ENCODE assay signal across 9 cellular contexts in the genomic region with DNA sequence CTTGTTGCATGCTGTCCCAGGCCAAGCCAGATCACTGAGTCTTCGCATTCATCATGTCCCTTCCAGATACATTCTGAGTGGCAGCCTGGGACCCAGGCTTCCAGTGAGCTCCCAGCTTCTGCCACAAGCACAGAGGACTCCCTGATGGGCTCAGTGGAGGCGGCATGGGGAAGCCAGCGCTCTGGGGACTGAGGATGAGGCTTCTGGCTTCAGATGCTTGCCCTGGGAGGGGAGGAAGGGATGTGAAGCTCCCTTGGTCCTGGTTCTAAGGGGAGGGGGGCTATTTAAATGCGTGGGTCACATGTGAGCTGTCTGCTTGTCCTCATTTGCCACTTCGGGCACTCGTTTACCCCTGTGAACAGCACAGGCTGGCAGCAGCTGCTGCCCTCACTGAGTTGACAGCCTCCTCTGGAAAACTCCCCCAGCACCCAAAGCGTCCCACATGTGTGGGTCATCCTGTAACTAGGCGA.
A peak's percentile ranks its signal among the peaks of the same experiment; 100 is the strongest.
DNase-seq lines count a peak whose midpoint lies in the region; ATAC-seq, FAIRE-seq and TF ChIP-seq lines count a peak whose summit lies in the region.
"Had no signal": no experiment of that assay in that cellular context is flagged by ENCODE, and none has a peak within 500 bp of the region (broad histone marks: within the 10 kb centered on the region; RNA-seq: fewer than 3 reads in every experiment).

No MANE protein-coding gene starts in this region.

- H3K4me3 Mint-ChIP-seq in activated CD4-positive, alpha-beta T cell treated with anti-CD3 and anti-CD28 coated beads, Interleukin-2, amount 10 ng/mL, durations not matched to agents 24 days and 14 days, result peak overlapping the region; percentile 76
- peak overlapping the region; percentile 56 for H3K4me3 Mint-ChIP-seq in activated T-cell treated with anti-CD3 and anti-CD28 coated beads, Interleukin-2, amount 50 U/mL, for 4 hours

- peaks cover 6% of the 10 kb centered on the region for H3K36me3 Mint-ChIP-seq in activated CD4-positive, alpha-beta T cell treated with anti-CD3 and anti-CD28 coated beads, Interleukin-2, amount 10 ng/mL, durations not matched to agents 24 days and 14 days (ENCODE audit: low read depth)
- H3K36me3 Mint-ChIP-seq in activated T-cell treated with anti-CD3 and anti-CD28 coated beads, Interleukin-2, amount 50 U/mL, for 4 hours (ENCODE audit: insufficient read depth), result peaks cover 3% of the 10 kb centered on the region

- peaks cover 6 to 41% (median 35%) of the 10 kb centered on the region in 4 donors for H3K4me1 ChIP-seq in esophagus muscularis mucosa

- DNase-seq in activated CD4-positive, alpha-beta T cell treated with anti-CD3 and anti-CD28 coated beads, Interleukin-2, amount 10 ng/mL, durations not matched to agents 24 days and 14 days, result no peak
- DNase-seq in activated CD4-positive, alpha-beta T cell treated with anti-CD3 and anti-CD28 coated beads for 1 hour, result no peak
- no peak for DNase-seq in activated T-cell treated with anti-CD3 and anti-CD28 coated beads, Interleukin-2, amount 50 U/mL, for 4 hours
- no peak for DNase-seq in esophagus muscularis mucosa (ENCODE audit: extremely low spot score)
- DNase-seq in H4 (ENCODE audit: low spot score), result no peak
- DNase-seq in D721Med (ENCODE audit: insufficient read length, low spot score), result no peak

- no peaks in the 10 kb centered on the region for H3K9me3 Mint-ChIP-seq in activated CD4-positive, alpha-beta T cell treated with anti-CD3 and anti-CD28 coated beads, Interleukin-2, amount 10 ng/mL, durations not matched to agents 24 days and 14 days
- no peaks in the 10 kb centered on the region for H3K9me3 Mint-ChIP-seq in activated T-cell treated with anti-CD3 and anti-CD28 coated beads, Interleukin-2, amount 50 U/mL, for 4 hours

- peak; percentile 25 for ATAC-seq in HG03095 (IDR thresholded peaks at IDR 0.05; ENCODE audit: unreplicated experiment)
- peak; percentile 42 to 46 for ATAC-seq in activated T-cell treated with anti-CD3 and anti-CD28 coated beads, Interleukin-2, amount 50 U/mL, for 4 hours

- FAIRE-seq in D721Med (lab: Jason Lieb, UNC), result no peak

- peak overlapping the region in 20 of 21 experiments; percentile 37 to 89 (median 66) for H3K27ac ChIP-seq in skin epidermis
- H3K27ac ChIP-seq in esophagus muscularis mucosa (replicated peaks in 1 of 4), result peak overlapping the region in 1 of 4 donors; percentile 4
- H3K27ac ChIP-seq: thoracic aorta had no signal

- peaks cover 0 to 11% (median 0%) of the 10 kb centered on the region in 4 donors for H3K36me3 ChIP-seq in esophagus muscularis mucosa
- H3K36me3 ChIP-seq: thoracic aorta had no signal

- no peak for TF ChIP-seq EP300 in esophagus muscularis mucosa (IDR thresholded peaks at IDR 0.05)

- H3K9me3 ChIP-seq in esophagus muscularis mucosa, result no peaks in the 10 kb centered on the region
- H3K9me3 ChIP-seq: thoracic aorta had no signal

- no peak for TF ChIP-seq CTCF in esophagus muscularis mucosa (IDR thresholded peaks at IDR 0.05)
- no peak for TF ChIP-seq CTCF in D721Med (IDR thresholded peaks at IDR 0.05; ENCODE audit: insufficient read depth, missing control alignments)

- H3K4me3 ChIP-seq in skin epidermis, result no peak overlapping the region
- H3K4me3 ChIP-seq in esophagus muscularis mucosa, result no peak overlapping the region
- H3K4me3 ChIP-seq: thoracic aorta had no signal

- peak overlapping the region; percentile 89 for H3K27ac Mint-ChIP-seq in activated CD4-positive, alpha-beta T cell treated with anti-CD3 and anti-CD28 coated beads, Interleukin-2, amount 10 ng/mL, durations not matched to agents 24 days and 14 days

- H3K27me3 ChIP-seq in esophagus muscularis mucosa, result no peaks in the 10 kb centered on the region

- 85% methylated on average over 8 of the region's 8 CpGs for WGBS in esophagus muscularis mucosa

- H3K27me3 Mint-ChIP-seq in activated CD4-positive, alpha-beta T cell treated with anti-CD3 and anti-CD28 coated beads, Interleukin-2, amount 10 ng/mL, durations not matched to agents 24 days and 14 days, result no peaks in the 10 kb centered on the region
- no peaks in the 10 kb centered on the region for H3K27me3 Mint-ChIP-seq in activated T-cell treated with anti-CD3 and anti-CD28 coated beads, Interleukin-2, amount 50 U/mL, for 4 hours (ENCODE audit: low read depth)

- peaks cover 32% of the 10 kb centered on the region for H3K4me1 Mint-ChIP-seq in activated CD4-positive, alpha-beta T cell treated with anti-CD3 and anti-CD28 coated beads, Interleukin-2, amount 10 ng/mL, durations not matched to agents 24 days and 14 days
- H3K4me1 Mint-ChIP-seq in activated T-cell treated with anti-CD3 and anti-CD28 coated beads, Interleukin-2, amount 50 U/mL, for 4 hours (ENCODE audit: low read depth), result peaks cover 29% of the 10 kb centered on the region

- TF ChIP-seq POLR2A in esophagus muscularis mucosa (IDR thresholded peaks at IDR 0.05; ENCODE audit: low read depth), result no peak

- intact Hi-C loops in activated CD4-positive, alpha-beta T cell treated with anti-CD3 and anti-CD28 coated beads, Interleukin-2, amount 10 ng/mL, durations not matched to agents 24 days and 14 days (cut with micrococcal nuclease), result no loop called here
- intact Hi-C loops in esophagus muscularis mucosa (cut with DNase I), result no loop called here
